ENCODE assay signal across 12 cellular contexts in the genomic region with DNA sequence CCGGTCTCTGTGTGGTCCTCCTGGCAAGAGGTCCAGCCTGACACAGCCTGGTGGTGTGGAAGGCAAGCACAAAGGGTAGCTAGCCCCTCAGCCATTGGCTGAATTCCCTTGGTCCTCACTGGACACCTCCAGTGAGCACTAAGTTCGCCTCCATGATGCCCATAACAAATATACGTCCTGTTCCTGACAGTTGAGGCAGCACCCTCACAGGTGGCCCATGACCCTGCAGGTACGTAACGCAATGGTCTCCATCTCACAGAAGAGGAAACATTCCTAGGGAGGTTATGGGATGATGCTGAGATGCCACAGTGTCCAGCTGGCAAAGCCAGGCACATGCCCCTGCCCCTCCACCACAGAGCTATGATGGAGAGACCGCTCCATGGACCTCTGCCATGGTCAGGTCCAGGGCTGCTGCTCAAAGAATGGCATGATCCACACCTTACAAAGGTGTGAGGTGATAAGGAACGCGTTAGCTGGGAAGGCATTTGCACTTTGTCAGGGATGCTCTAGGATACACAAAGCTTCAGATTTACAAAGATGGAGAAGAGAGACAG. TPM values are rescaled to one million over a fixed set of nuclear protein-coding genes. Genes with fewer than 3 reads are reported as not detected.
DNase-seq lines count a peak whose midpoint lies in the region; ATAC-seq, FAIRE-seq and TF ChIP-seq lines count a peak whose summit lies in the region.
"Had no signal": no experiment of that assay in that cellular context is flagged by ENCODE, and none has a peak within 500 bp of the region (broad histone marks: within the 10 kb centered on the region; RNA-seq: fewer than 3 reads in every experiment).

No MANE protein-coding gene starts in this region.

- peaks cover 12% of the 10 kb centered on the region for H3K27me3 Mint-ChIP-seq in activated CD8-positive, alpha-beta T cell treated with anti-CD3 and anti-CD28 coated beads for 36 hours
- peaks cover 37% of the 10 kb centered on the region for H3K27me3 Mint-ChIP-seq in activated CD8-positive, alpha-beta T cell treated with anti-CD3 and anti-CD28 coated beads, Interleukin-2, amount 10 ng/mL, durations not matched to agents 7 days and 5 days (ENCODE audit: low read depth)

- no peak for TF ChIP-seq POLR2A in sigmoid colon (IDR thresholded peaks at IDR 0.05)
- no peak for TF ChIP-seq POLR2A in H54 (IDR thresholded peaks at IDR 0.05; ENCODE audit: low read depth, low read length)

- H3K27ac ChIP-seq in RWPE2 (ENCODE audit: poor library complexity, severe bottlenecking) (no peak overlapping the region), kidney (ENCODE audit: low read depth in 2 of 2, low read length in 2 of 2) (no peak overlapping the region), sigmoid colon (no peak overlapping the region)
- H3K27ac ChIP-seq: SJCRH30, testis had no signal

- WGBS in sigmoid colon, 2 donors, result 71 to 86% methylated on average over 8 of the region's 8 CpGs

- H3K4me3 Mint-ChIP-seq in activated CD8-positive, alpha-beta T cell treated with anti-CD3 and anti-CD28 coated beads for 36 hours, result peak overlapping the region; percentile 7
- H3K4me3 Mint-ChIP-seq in activated CD8-positive, alpha-beta T cell treated with anti-CD3 and anti-CD28 coated beads, Interleukin-2, amount 10 ng/mL, durations not matched to agents 7 days and 5 days, result no peak overlapping the region

- H3K4me1 ChIP-seq in RWPE2 (ENCODE audit: insufficient read depth, poor library complexity, severe bottlenecking) (no peaks in the 10 kb centered on the region), kidney (ENCODE audit: control insufficient read depth in 1 of 2, insufficient read depth in 1 of 2, low read depth in 1 of 2, low read length in 2 of 2) (peaks cover 0 to 7% of the 10 kb centered on the region in 2 donors), sigmoid colon (peaks cover 0 to 37% (median 21%) of the 10 kb centered on the region in 4 donors)

- H3K4me3 ChIP-seq in RWPE2 (ENCODE audit: severe bottlenecking) (no peak overlapping the region), kidney (ENCODE audit: low read length in 2 of 2) (no peak overlapping the region), sigmoid colon (no peak overlapping the region)

- intact Hi-C loops in activated CD8-positive, alpha-beta T cell treated with anti-CD3 and anti-CD28 coated beads for 36 hours (cut with micrococcal nuclease), result no loop called here
- intact Hi-C loops in kidney (cut with DNase I) (no loop called here), sigmoid colon (cut with DNase I) (no loop called here)

- H3K9me3 Mint-ChIP-seq in activated CD8-positive, alpha-beta T cell treated with anti-CD3 and anti-CD28 coated beads for 36 hours, result no peaks in the 10 kb centered on the region
- H3K9me3 Mint-ChIP-seq in activated CD8-positive, alpha-beta T cell treated with anti-CD3 and anti-CD28 coated beads, Interleukin-2, amount 10 ng/mL, durations not matched to agents 7 days and 5 days (ENCODE audit: insufficient read depth), result no peaks in the 10 kb centered on the region

- ATAC-seq in activated CD8-positive, alpha-beta T cell treated with anti-CD3 and anti-CD28 coated beads for 36 hours, result no peak
- ATAC-seq in activated CD8-positive, alpha-beta T cell treated with anti-CD3 and anti-CD28 coated beads, Interleukin-2, amount 10 ng/mL, durations not matched to agents 7 days and 5 days, result no peak
- ATAC-seq in RWPE2 (ENCODE audit: low read depth), result no peak
- no peak for ATAC-seq in GM21576 (IDR thresholded peaks at IDR 0.05; ENCODE audit: unreplicated experiment)

- CTCF ChIA-PET in activated CD8-positive, alpha-beta T cell treated with anti-CD3 and anti-CD28 coated beads for 36 hours (lab: Charles Lee), result interaction anchor here (0.8 to 1.9 kb wide), 4 partner anchors 59 to 534 kb away, joined by 3 to 10 read pairs (median 4); no protein-coding TSS in a partner anchor
- CTCF ChIA-PET in activated CD8-positive, alpha-beta T cell treated with anti-CD3 and anti-CD28 coated beads, Interleukin-2, amount 10 ng/mL, durations not matched to agents 7 days and 5 days (lab: Charles Lee), result no interaction called here

- H3K9me3 ChIP-seq in RWPE2 (ENCODE audit: severe bottlenecking), result peaks cover 17% of the 10 kb centered on the region
- no peaks in the 10 kb centered on the region for H3K9me3 ChIP-seq in kidney (ENCODE audit: control insufficient read depth in 1 of 2, low read length in 2 of 2)
- no peaks in the 10 kb centered on the region for H3K9me3 ChIP-seq in sigmoid colon
- H3K9me3 ChIP-seq: SJCRH30, testis had no signal

- FAIRE-seq in kidney (lab: Jason Lieb, UNC), result no peak
- FAIRE-seq in H54 (lab: Jason Lieb, UNC), result no peak

- H3K4me1 Mint-ChIP-seq in activated CD8-positive, alpha-beta T cell treated with anti-CD3 and anti-CD28 coated beads for 36 hours (ENCODE audit: low read depth), result peaks cover 6% of the 10 kb centered on the region
- peaks cover 8% of the 10 kb centered on the region for H3K4me1 Mint-ChIP-seq in activated CD8-positive, alpha-beta T cell treated with anti-CD3 and anti-CD28 coated beads, Interleukin-2, amount 10 ng/mL, durations not matched to agents 7 days and 5 days (ENCODE audit: low read depth)

- DNase-seq in activated CD8-positive, alpha-beta T cell treated with anti-CD3 and anti-CD28 coated beads for 36 hours, result no peak
- no peak for DNase-seq in activated CD8-positive, alpha-beta T cell treated with anti-CD3 and anti-CD28 coated beads, Interleukin-2, amount 10 ng/mL, durations not matched to agents 7 days and 5 days
- peak; percentile 15 for DNase-seq in RWPE2 (ENCODE audit: low spot score)
- peak; percentile 13 for DNase-seq in kidney
- DNase-seq in sigmoid colon, result peak; percentile 59
- no peak for DNase-seq in GM13976 (ENCODE audit: low spot score)
- no peak for DNase-seq in H54 (ENCODE audit: insufficient read length, low spot score)
- DNase-seq: amniotic stem cell; effector CD8-positive, alpha-beta T cell had no signal

- no peaks in the 10 kb centered on the region for H3K27me3 ChIP-seq in RWPE2 (ENCODE audit: insufficient read depth, poor library complexity, severe bottlenecking)
- H3K27me3 ChIP-seq in sigmoid colon, result no peaks in the 10 kb centered on the region
- H3K27me3 ChIP-seq: testis had no signal

- in situ Hi-C loops in GM13976 (cut with MboI; ENCODE audit: low sequenced_read_pairs, unreplicated experiment), result no loop called here

- no peak overlapping the region for H3K9ac ChIP-seq in kidney (ENCODE audit: low read length in 2 of 2)

- H3K27ac Mint-ChIP-seq in activated CD8-positive, alpha-beta T cell treated with anti-CD3 and anti-CD28 coated beads for 36 hours, result no peak overlapping the region
- no peak overlapping the region for H3K27ac Mint-ChIP-seq in activated CD8-positive, alpha-beta T cell treated with anti-CD3 and anti-CD28 coated beads, Interleukin-2, amount 10 ng/mL, durations not matched to agents 7 days and 5 days

- POLR2A ChIA-PET in activated CD8-positive, alpha-beta T cell treated with anti-CD3 and anti-CD28 coated beads for 36 hours (lab: Charles Lee), result no interaction called here
- POLR2A ChIA-PET in activated CD8-positive, alpha-beta T cell treated with anti-CD3 and anti-CD28 coated beads, Interleukin-2, amount 10 ng/mL, durations not matched to agents 7 days and 5 days (lab: Charles Lee), result no interaction called here

- no peak for TF ChIP-seq CTCF in activated CD8-positive, alpha-beta T cell treated with anti-CD3 and anti-CD28 coated beads for 36 hours (IDR thresholded peaks at IDR 0.05)
- no peak for TF ChIP-seq CTCF in RWPE2 (IDR thresholded peaks at IDR 0.05; ENCODE audit: poor library complexity, severe bottlenecking)
- TF ChIP-seq CTCF in kidney (IDR thresholded peaks at IDR 0.05; ENCODE audit: borderline replicate concordance, extremely low read depth, insufficient read depth), result no peak
- no peak for TF ChIP-seq CTCF in sigmoid colon (IDR thresholded peaks at IDR 0.05)
- no peak for TF ChIP-seq CTCF in GM13976 (IDR thresholded peaks at IDR 0.05; ENCODE audit: borderline replicate concordance, control extremely low read depth, extremely low read depth, insufficient read depth, missing control alignments)

- TF ChIP-seq EP300 in sigmoid colon (IDR thresholded peaks at IDR 0.05), result no peak

- H3K36me3 Mint-ChIP-seq in activated CD8-positive, alpha-beta T cell treated with anti-CD3 and anti-CD28 coated beads for 36 hours (ENCODE audit: low read depth), result no peaks in the 10 kb centered on the region
- H3K36me3 Mint-ChIP-seq in activated CD8-positive, alpha-beta T cell treated with anti-CD3 and anti-CD28 coated beads, Interleukin-2, amount 10 ng/mL, durations not matched to agents 7 days and 5 days (ENCODE audit: low read depth), result no peaks in the 10 kb centered on the region

- H3K36me3 ChIP-seq in RWPE2 (ENCODE audit: low read depth) (no peaks in the 10 kb centered on the region), kidney (ENCODE audit: control insufficient read depth in 1 of 2, insufficient read depth in 2 of 2, low read length in 2 of 2) (no peaks in the 10 kb centered on the region), sigmoid colon (no peaks in the 10 kb centered on the region)
- H3K36me3 ChIP-seq: SJCRH30 had no signal

RNA-seq across cellular contexts. Expression of a gene that starts 1.4 kb away (rescaled TPM):
- total RNA-seq in activated CD8-positive, alpha-beta T cell treated with anti-CD3 and anti-CD28 coated beads for 36 hours, result under 1 TPM; 0.50 to 0.56 TPM
- under 1 TPM; 0.21 to 0.26 TPM for total RNA-seq in activated CD8-positive, alpha-beta T cell treated with anti-CD3 and anti-CD28 coated beads, Interleukin-2, amount 10 ng/mL, durations not matched to agents 7 days and 5 days
- total RNA-seq in kidney (5.7 TPM), sigmoid colon (10 to 100 TPM; 22.8 to 27.6 (median 24.9) TPM)
- polyA plus RNA-seq in kidney (ENCODE audit: insufficient read depth, low read depth, low replicate concordance) (3.7 TPM), sigmoid colon (1 to 10 TPM in 1 of 3 donors, under 1 TPM in 2; under 0.01 to 2.6 (median 0.46) TPM)

Comparison
In these comparisons a context has a peak if more than half of its experiments do, and no peak if none do; other contexts are left out.
1. DNase-seq: peak in RWPE2 (single experiment), kidney (single experiment) and sigmoid colon (single experiment); none in activated CD8-positive, alpha-beta T cell treated with anti-CD3 and anti-CD28 coated beads for 36 hours (single experiment), activated CD8-positive, alpha-beta T cell treated with anti-CD3 and anti-CD28 coated beads, Interleukin-2, amount 10 ng/mL, durations not matched to agents 7 days and 5 days (single experiment), GM13976 (single experiment) and H54 (single experiment).